1 cellular context compared by ENCODE assay signal in the genomic region with DNA sequence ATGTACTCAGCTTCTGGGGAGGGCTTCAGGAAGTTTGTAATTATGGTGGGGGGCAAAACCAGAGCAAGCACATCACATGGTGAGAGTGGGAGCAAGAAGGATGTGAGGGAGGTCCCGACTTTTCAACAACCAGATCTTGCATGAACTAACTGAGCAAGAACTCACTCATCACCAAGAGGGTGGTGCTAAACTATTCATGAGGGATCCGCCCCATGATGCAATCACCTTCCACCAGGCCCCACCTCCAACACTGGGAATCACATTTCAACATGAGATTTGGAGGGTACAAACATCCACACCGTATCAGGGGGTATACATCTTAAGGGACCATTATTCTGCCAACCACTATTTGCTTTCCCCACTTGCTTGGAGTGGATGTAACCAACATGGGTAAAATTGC.
TF ChIP-seq lines count a peak whose summit lies in the region.

No MANE protein-coding gene starts in this region.

TF ChIP-seq in H1, 55 proteins besides CTCF, POLR2A, EP300 and RAD21:
- TF ChIP-seq SUZ12 (IDR thresholded peaks at IDR 0.05; ENCODE audit: low read length) (no peak), CEBPB (IDR thresholded peaks at IDR 0.05; ENCODE audit: low read depth, low read length) (peak; percentile 47; the same call in 1 of the 2 replicates)
